9 cellular contexts compared by ENCODE assay signal in genomic region chr3:15207836-15208504, GRCh38. TPM values are rescaled to one million over a fixed set of nuclear protein-coding genes. Genes with fewer than 3 reads are reported as not detected.
DNase-seq lines count a peak whose midpoint lies in the region; ATAC-seq, FAIRE-seq and TF ChIP-seq lines count a peak whose summit lies in the region.
"Had no signal": no experiment of that assay in that cellular context is flagged by ENCODE, and none has a peak within 500 bp of the region (broad histone marks: within the 10 kb centered on the region; RNA-seq: fewer than 3 reads in every experiment).

No MANE protein-coding gene starts in this region.

- H3K36me3 Mint-ChIP-seq in activated naive CD4-positive, alpha-beta T cell treated with anti-CD3 and anti-CD28 coated beads, Interleukin-2, amount 50 U/mL, for 24 hours: no peaks in the 10 kb centered on the region
- H3K36me3 Mint-ChIP-seq in activated naive CD4-positive, alpha-beta T cell treated with anti-CD3 and anti-CD28 coated beads, Interleukin-2, amount 50 U/mL, for 72 hours: peaks cover 6 to 11% of the 10 kb centered on the region in 2 donors
- peaks cover 5% of the 10 kb centered on the region for H3K36me3 Mint-ChIP-seq in type B pancreatic cell

- no peaks in the 10 kb centered on the region for H3K27me3 ChIP-seq in right lobe of liver

- no peak overlapping the region for H3K27ac ChIP-seq in right lobe of liver

- peaks cover 0 to 26% (median 2%) of the 10 kb centered on the region in 4 donors for H3K36me3 ChIP-seq in right lobe of liver

- intact Hi-C loops in right lobe of liver (cut with DNase I): loop anchor here in 1 of 2 donors (10.0 kb wide), 1 partner anchor 57 kb away; no protein-coding TSS in a partner anchor

- TF ChIP-seq CTCF in right lobe of liver (IDR thresholded peaks at IDR 0.05) (no peak), type B pancreatic cell (conservative IDR thresholded peaks at IDR 0.05) (no peak)

- TF ChIP-seq POLR2A in right lobe of liver (IDR thresholded peaks at IDR 0.05) (no peak), H54 (IDR thresholded peaks at IDR 0.05; ENCODE audit: low read depth, low read length) (no peak)

- ATAC-seq in activated naive CD4-positive, alpha-beta T cell treated with anti-CD3 and anti-CD28 coated beads, Interleukin-2, amount 50 U/mL, for 72 hours: no peak
- ATAC-seq in right lobe of liver (no peak), HG03039 (IDR thresholded peaks at IDR 0.05; ENCODE audit: unreplicated experiment) (no peak)

- 60% methylated on average over 4 of the region's 5 CpGs for WGBS in right lobe of liver (ENCODE audit: insufficient coverage, low coverage, low lambda C conversion rate, missing lambda C conversion rate)

- H3K27me3 Mint-ChIP-seq in activated naive CD4-positive, alpha-beta T cell treated with anti-CD3 and anti-CD28 coated beads, Interleukin-2, amount 50 U/mL, for 24 hours: no peaks in the 10 kb centered on the region
- H3K27me3 Mint-ChIP-seq in type B pancreatic cell: no peaks in the 10 kb centered on the region

- H3K4me1 ChIP-seq in right lobe of liver: peaks cover 0 to 34% (median 3%) of the 10 kb centered on the region in 4 donors

- no peaks in the 10 kb centered on the region for H3K9me3 Mint-ChIP-seq in activated naive CD4-positive, alpha-beta T cell treated with anti-CD3 and anti-CD28 coated beads, Interleukin-2, amount 50 U/mL, for 24 hours
- no peaks in the 10 kb centered on the region for H3K9me3 Mint-ChIP-seq in activated naive CD4-positive, alpha-beta T cell treated with anti-CD3 and anti-CD28 coated beads, Interleukin-2, amount 50 U/mL, for 72 hours
- H3K9me3 Mint-ChIP-seq in type B pancreatic cell: no peaks in the 10 kb centered on the region

- H3K27ac Mint-ChIP-seq in activated naive CD4-positive, alpha-beta T cell treated with anti-CD3 and anti-CD28 coated beads, Interleukin-2, amount 50 U/mL, for 24 hours: no peak overlapping the region
- peak overlapping the region in 1 of 2 donors; percentile 15 for H3K27ac Mint-ChIP-seq in activated naive CD4-positive, alpha-beta T cell treated with anti-CD3 and anti-CD28 coated beads, Interleukin-2, amount 50 U/mL, for 72 hours
- H3K27ac Mint-ChIP-seq in type B pancreatic cell: peak overlapping the region; percentile 71

- H3K9me3 ChIP-seq in right lobe of liver: no peaks in the 10 kb centered on the region

- H3K4me1 Mint-ChIP-seq in activated naive CD4-positive, alpha-beta T cell treated with anti-CD3 and anti-CD28 coated beads, Interleukin-2, amount 50 U/mL, for 24 hours: peaks cover 40% of the 10 kb centered on the region
- H3K4me1 Mint-ChIP-seq in type B pancreatic cell (ENCODE audit: unreplicated experiment): peaks cover 12% of the 10 kb centered on the region

- peak overlapping the region in 2 of 3 donors; percentile 81 to 91 for H3K4me3 ChIP-seq in right lobe of liver

- DNase-seq in activated naive CD4-positive, alpha-beta T cell treated with anti-CD3 and anti-CD28 coated beads, Interleukin-2, amount 50 U/mL, for 72 hours (ENCODE audit: low spot score in 2 of 2): no peak
- DNase-seq in amniotic epithelial cell (ENCODE audit: low read depth) (peak; percentile 15), right lobe of liver (no peak), type B pancreatic cell (ENCODE audit: extremely low spot score, unreplicated experiment) (no peak), H54 (ENCODE audit: insufficient read length, low spot score) (no peak)
- no peak for DNase-seq in stimulated activated CD4-positive, alpha-beta T cell treated with anti-CD3 and anti-CD28 coated beads, Interleukin-4, amount 100 ng/mL, for 4 hours
- DNase-seq: COR-L47 had no signal

- no peak for FAIRE-seq in H54 (lab: Jason Lieb, UNC)

- peak overlapping the region; percentile 92 for H3K4me3 Mint-ChIP-seq in activated naive CD4-positive, alpha-beta T cell treated with anti-CD3 and anti-CD28 coated beads, Interleukin-2, amount 50 U/mL, for 24 hours
- peak overlapping the region; percentile 83 for H3K4me3 Mint-ChIP-seq in type B pancreatic cell

RNA-seq across cellular contexts. Expression of gene CAPN7, which starts 1.9 kb away (rescaled TPM):
- total RNA-seq in activated naive CD4-positive, alpha-beta T cell treated with anti-CD3 and anti-CD28 coated beads, Interleukin-2, amount 50 U/mL, for 72 hours: 10 to 100 TPM; 25.4 to 35.0 TPM
- total RNA-seq in right lobe of liver (10 to 100 TPM; 20.1 to 32.8 (median 23.1) TPM), type B pancreatic cell (ENCODE audit: low replicate concordance) (37.9 and 41.9 TPM in 2 replicates)
